ENCODE assay signal across 8 cellular contexts in the genomic region with DNA sequence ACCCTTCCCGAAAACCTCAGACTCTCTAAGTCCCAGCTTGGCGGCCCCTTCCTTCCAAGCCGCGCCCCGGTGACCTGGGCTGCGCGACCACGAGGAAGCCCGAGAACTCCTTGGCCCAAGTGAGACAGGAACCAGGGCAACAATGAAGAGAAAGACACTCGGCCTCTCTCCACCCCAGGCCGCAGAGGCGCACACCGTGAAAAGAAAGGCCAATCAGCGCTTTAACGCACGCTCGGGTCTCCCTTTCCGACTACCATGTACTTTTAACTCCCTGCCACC.
DNase-seq lines count a peak whose midpoint lies in the region; ATAC-seq and TF ChIP-seq lines count a peak whose summit lies in the region.

No MANE protein-coding gene starts in this region.

- peaks cover 26% of the 10 kb centered on the region for H3K4me1 Mint-ChIP-seq in activated naive CD8-positive, alpha-beta T cell treated with anti-CD3 and anti-CD28 coated beads, Interleukin-2, amount 10 ng/mL, durations not matched to agents 7 days and 5 days
- peaks cover 11 to 29% of the 10 kb centered on the region in 2 donors for H3K4me1 Mint-ChIP-seq in immature natural killer cell

- no peaks in the 10 kb centered on the region for H3K9me3 Mint-ChIP-seq in activated naive CD8-positive, alpha-beta T cell treated with anti-CD3 and anti-CD28 coated beads, Interleukin-2, amount 10 ng/mL, durations not matched to agents 7 days and 5 days
- peaks cover 0 to 26% (median 5%) of the 10 kb centered on the region in 6 donors for H3K9me3 Mint-ChIP-seq in immature natural killer cell

- H3K9me3 ChIP-seq in subcutaneous abdominal adipose tissue (ENCODE audit: control insufficient read depth in 5 of 5, low read length in 5 of 5), result no peaks in the 10 kb centered on the region

- peak overlapping the region; percentile 1 to 84 (median 68) for H3K9ac ChIP-seq in subcutaneous abdominal adipose tissue (ENCODE audit: low read length in 5 of 5)

- DNase-seq in activated naive CD8-positive, alpha-beta T cell treated with anti-CD3 and anti-CD28 coated beads, Interleukin-2, amount 10 ng/mL, durations not matched to agents 7 days and 5 days, result no peak
- no peak for DNase-seq in immature natural killer cell
- no peak for DNase-seq in EL
- no peak for DNase-seq in DMS153 treated with DMSO at 0.1 percent for 48 hours (lab: John Stamatoyannopoulos, UW; ENCODE audit: unreplicated experiment)

- H3K27ac ChIP-seq in 22Rv1, result peak overlapping the region; percentile 90
- H3K27ac ChIP-seq in subcutaneous abdominal adipose tissue (ENCODE audit: low read depth, low read length), result peak overlapping the region; percentile 96

- H3K4me3 ChIP-seq in subcutaneous abdominal adipose tissue (ENCODE audit: low read depth in 1 of 5, low read length in 5 of 5), result peak overlapping the region; percentile 83 to 97 (median 88)

- H3K36me3 ChIP-seq in subcutaneous abdominal adipose tissue (ENCODE audit: control insufficient read depth in 5 of 5, insufficient read depth in 5 of 5, low read length in 5 of 5), result no peaks in the 10 kb centered on the region

- ATAC-seq in GM21529 (IDR thresholded peaks at IDR 0.05; ENCODE audit: unreplicated experiment) (peak; percentile 12), GM19328 (IDR thresholded peaks at IDR 0.05; ENCODE audit: unreplicated experiment) (no peak)
- ATAC-seq in activated naive CD8-positive, alpha-beta T cell treated with anti-CD3 and anti-CD28 coated beads, Interleukin-2, amount 10 ng/mL, durations not matched to agents 7 days and 5 days (ENCODE audit: low read depth), result peak; percentile 9

- H3K27ac Mint-ChIP-seq in activated naive CD8-positive, alpha-beta T cell treated with anti-CD3 and anti-CD28 coated beads, Interleukin-2, amount 10 ng/mL, durations not matched to agents 7 days and 5 days, result peak overlapping the region; percentile 73
- no peak overlapping the region for H3K27ac Mint-ChIP-seq in immature natural killer cell

- H3K36me3 Mint-ChIP-seq in activated naive CD8-positive, alpha-beta T cell treated with anti-CD3 and anti-CD28 coated beads, Interleukin-2, amount 10 ng/mL, durations not matched to agents 7 days and 5 days, result peaks cover 2% of the 10 kb centered on the region
- peaks cover 0 to 3% (median 3%) of the 10 kb centered on the region in 3 donors for H3K36me3 Mint-ChIP-seq in immature natural killer cell

- H3K4me1 ChIP-seq in subcutaneous abdominal adipose tissue (ENCODE audit: control insufficient read depth in 5 of 5, insufficient read depth in 5 of 5, low read length in 5 of 5), result peaks cover 4 to 63% (median 55%) of the 10 kb centered on the region in 5 donors

- TF ChIP-seq CTCF in 22Rv1 (IDR thresholded peaks at IDR 0.05), result no peak

- peak overlapping the region; percentile 84 for H3K4me3 Mint-ChIP-seq in activated naive CD8-positive, alpha-beta T cell treated with anti-CD3 and anti-CD28 coated beads, Interleukin-2, amount 10 ng/mL, durations not matched to agents 7 days and 5 days
- peak overlapping the region; percentile 64 to 79 (median 76) for H3K4me3 Mint-ChIP-seq in immature natural killer cell

- peaks cover 85% of the 10 kb centered on the region for H3K27me3 Mint-ChIP-seq in activated naive CD8-positive, alpha-beta T cell treated with anti-CD3 and anti-CD28 coated beads, Interleukin-2, amount 10 ng/mL, durations not matched to agents 7 days and 5 days
- H3K27me3 Mint-ChIP-seq in immature natural killer cell (ENCODE audit: low read depth in 3 of 3), result peaks cover 17 to 38% (median 32%) of the 10 kb centered on the region in 3 donors

- H3K27me3 ChIP-seq in subcutaneous abdominal adipose tissue (ENCODE audit: control insufficient read depth in 5 of 5, insufficient read depth in 4 of 5, low read length in 5 of 5), result peaks cover 0 to 38% (median 13%) of the 10 kb centered on the region in 5 donors

- POLR2A ChIA-PET in activated naive CD8-positive, alpha-beta T cell treated with anti-CD3 and anti-CD28 coated beads, Interleukin-2, amount 10 ng/mL, durations not matched to agents 7 days and 5 days (lab: Charles Lee), result no interaction called here
